In genomic region chr10:48487244-48487643, GRCh38 we compare ENCODE assay signal across 25 cellular contexts.
"Had no signal": no experiment of that assay in that cellular context is flagged by ENCODE, and none has a peak within 500 bp of the region (broad histone marks: within the 10 kb centered on the region; RNA-seq: fewer than 3 reads in every experiment).

No MANE protein-coding gene starts in this region.

- ATAC-seq: activated naive CD4-positive, alpha-beta T cell treated with anti-CD3 and anti-CD28 coated beads, Interleukin-2, amount 50 U/mL, for 72 hours; activated T-cell treated with anti-CD3 and anti-CD28 coated beads, Interleukin-2, amount 50 U/mL, for 72 hours; esophagus mucosa; WTC11 had no signal

- H3K36me3 ChIP-seq: ascending aorta, breast epithelium, cardiac muscle cell, colonic mucosa had no signal

- DNase-seq: activated CD4-positive, alpha-beta memory T cell treated with anti-CD3 and anti-CD28 coated beads, Interleukin-2, amount 10 ng/mL, durations not matched to agents 7 days and 5 days; activated CD4-positive, alpha-beta T cell treated with anti-CD3 and anti-CD28 coated beads for 1 hour; activated CD4-positive, alpha-beta T cell treated with anti-CD3 and anti-CD28 coated beads for 4 hours; activated CD4-positive, alpha-beta T cell treated with anti-CD3 and anti-CD28 coated beads, Interleukin-2, amount 10 ng/mL, durations not matched to agents 7 days and 5 days; activated CD4-positive, alpha-beta T cell treated with anti-CD3 and anti-CD28 coated beads, Interleukin-2, amount 50 U/mL, for 4 hours; activated CD8-positive, alpha-beta memory T cell treated with anti-CD3 and anti-CD28 coated beads, Interleukin-2, amount 50 U/mL, for 48 hours; activated gamma-delta T cell; activated naive CD4-positive, alpha-beta T cell; activated naive CD4-positive, alpha-beta T cell treated with anti-CD3 and anti-CD28 coated beads, Interleukin-2, amount 10 ng/mL, durations not matched to agents 7 days and 5 days; activated naive CD8-positive, alpha-beta T cell treated with anti-CD3 and anti-CD28 coated beads, Interleukin-2, amount 10 ng/mL, durations not matched to agents 7 days and 5 days; activated T-cell treated with anti-CD3 and anti-CD28 coated beads for 4 hours; activated T-cell treated with anti-CD3 and anti-CD28 coated beads, Interleukin-2, amount 50 U/mL, for 72 hours; central memory CD4-positive, alpha-beta T cell; cerebellar nuclear complex; colonic mucosa; effector memory CD4-positive, alpha-beta T cell; foreskin fibroblast; hippocampal formation had no signal

- H3K27ac ChIP-seq: ascending aorta, breast epithelium, cardiac muscle cell, colonic mucosa had no signal

- H3K4me3 ChIP-seq: ascending aorta, breast epithelium, cardiac muscle cell, colonic mucosa had no signal

- H3K9me3 ChIP-seq: ascending aorta, breast epithelium, colonic mucosa had no signal

- FAIRE-seq: frontal cortex had no signal

- H3K27me3 ChIP-seq: ascending aorta, breast epithelium, cardiac muscle cell, colonic mucosa had no signal
